ENCODE assay signal across 21 cellular contexts in genomic region chr1:236724049-236724448, GRCh38. TPM values are rescaled to one million over a fixed set of nuclear protein-coding genes. Genes with fewer than 3 reads are reported as not detected.
A peak's percentile ranks its signal among the peaks of the same experiment; 100 is the strongest.
DNase-seq lines count a peak whose midpoint lies in the region; ATAC-seq, FAIRE-seq and TF ChIP-seq lines count a peak whose summit lies in the region.
"Had no signal": no experiment of that assay in that cellular context is flagged by ENCODE, and none has a peak within 500 bp of the region (broad histone marks: within the 10 kb centered on the region; RNA-seq: fewer than 3 reads in every experiment).

No MANE protein-coding gene starts in this region.

- peak; percentile 2 for ATAC-seq in left ventricle myocardium superior
- ATAC-seq in Right ventricle myocardium inferior, result no peak
- ATAC-seq in K562, result peak; percentile 20; the same call in 1 of the 3 replicates
- peak in 1 of 4 donors; percentile 14 for ATAC-seq in psoas muscle
- ATAC-seq: A549, GM12878, HCT116 had no signal

- no peak for TF ChIP-seq RAD21 in K562 (CRISPR knock-in tag; conservative IDR thresholded peaks at IDR 0.05 in 1 of 2, IDR thresholded peaks at IDR 0.05 in 1 of 2)

- CTCF ChIA-PET in K562 (lab: Yijun Ruan, JAX; ENCODE audit: low intra/inter-chr PET ratio), result no interaction called here
- CTCF ChIA-PET in activated CD4-positive, alpha-beta memory T cell treated with anti-CD3 and anti-CD28 coated beads for 36 hours (lab: Charles Lee), result no interaction called here

- H3K9ac ChIP-seq in K562 (ENCODE audit: insufficient read depth in 1 of 2, low read depth in 2 of 2, low read length in 2 of 2), result no peak overlapping the region
- H3K9ac ChIP-seq: BLaER1 had no signal

- POLR2A ChIA-PET in K562 (lab: Yijun Ruan, JAX), result no interaction called here
- POLR2A ChIA-PET in activated CD4-positive, alpha-beta memory T cell treated with anti-CD3 and anti-CD28 coated beads for 36 hours (lab: Charles Lee), result no interaction called here

- H3K36me3 ChIP-seq in K562 (ENCODE audit: control insufficient read depth, insufficient read depth, low read length) (no peaks in the 10 kb centered on the region), psoas muscle (ENCODE audit: insufficient read depth in 1 of 2, low read depth in 1 of 2) (peaks cover 0 to 90% of the 10 kb centered on the region in 2 donors)
- H3K36me3 ChIP-seq: BLaER1 had no signal

- no peak for FAIRE-seq in K562 (lab: Jason Lieb, UNC)
- FAIRE-seq: A549, GM12878 had no signal

- BruUV-seq in K562 (replicated peaks; lab: Mats Ljungman, UMichigan), result no TSS peak

- no peak overlapping the region for H3K27ac ChIP-seq in K562 (ENCODE audit: extremely low read depth, low read depth, low read length)
- peak overlapping the region; percentile 39 for H3K27ac ChIP-seq in psoas muscle
- H3K27ac ChIP-seq: A549, BLaER1, HL-60 had no signal

- H3K9me1 ChIP-seq in K562 (ENCODE audit: control insufficient read depth, insufficient read depth, low read length), result no peaks in the 10 kb centered on the region

- H3K4me1 ChIP-seq in K562 (replicated peaks in 1 of 2; ENCODE audit: control insufficient read depth in 2 of 2, insufficient read depth in 2 of 2, low read length in 2 of 2) (peaks cover 0 to 4% of the 10 kb centered on the region in 2 experiments; a peak in 1 of 5 replicates), psoas muscle (peaks cover 4% of the 10 kb centered on the region)
- H3K4me1 ChIP-seq: A549 had no signal

- H3K79me2 ChIP-seq in K562 (ENCODE audit: control insufficient read depth, insufficient read depth, low read length), result no peaks in the 10 kb centered on the region

- DNase-seq in left ventricle myocardium superior, result no peak
- DNase-seq in Right ventricle myocardium inferior (ENCODE audit: missing footprints), result no peak
- no peak for DNase-seq in K562 (ENCODE audit: extremely low read depth in 1 of 4, low spot score in 3 of 4)
- DNase-seq in psoas muscle, result no peak
- DNase-seq in activated CD4-positive, alpha-beta memory T cell treated with anti-CD3 and anti-CD28 coated beads for 36 hours, result no peak
- no peak for DNase-seq in A172 (ENCODE audit: low spot score)
- DNase-seq: CD4-positive, alpha-beta memory T cell; DMS153; DND-41; EL; GOT3; H7; HFFc6; IMR-90 had no signal

- WGBS in K562 (ENCODE audit: insufficient coverage, low coverage, missing lambda C conversion rate), result 17% methylated on average over 6 of the region's 6 CpGs
- WGBS in psoas muscle, 3 donors, result 55 to 63% (median 63%) methylated on average over 6 of the region's 6 CpGs

- H4K20me1 ChIP-seq in K562 (replicated peaks; ENCODE audit: control insufficient read depth, insufficient read depth, low read length), result no peaks in the 10 kb centered on the region
- H4K20me1 ChIP-seq: BLaER1 had no signal

- TF ChIP-seq EP300 in K562 (IDR thresholded peaks at IDR 0.05; ENCODE audit: low read length), result no peak

- peaks cover 5% of the 10 kb centered on the region for H3K27me3 Mint-ChIP-seq in activated CD4-positive, alpha-beta memory T cell treated with anti-CD3 and anti-CD28 coated beads for 36 hours

- no peaks in the 10 kb centered on the region for H3K36me3 Mint-ChIP-seq in activated CD4-positive, alpha-beta memory T cell treated with anti-CD3 and anti-CD28 coated beads for 36 hours
- H3K36me3 Mint-ChIP-seq: CD14-positive monocyte had no signal

- no peak overlapping the region for H2AFZ ChIP-seq in K562 (ENCODE audit: low read depth, low read length)

- H3K4me3 Mint-ChIP-seq in activated CD4-positive, alpha-beta memory T cell treated with anti-CD3 and anti-CD28 coated beads for 36 hours, result no peak overlapping the region
- H3K4me3 Mint-ChIP-seq: CD14-positive monocyte; CD4-positive, alpha-beta memory T cell; HFFc6 had no signal

- peaks cover 8 to 23% of the 10 kb centered on the region in 2 experiments; a peak in 4 of 5 replicates for H3K27me3 ChIP-seq in K562 (ENCODE audit: control insufficient read depth in 2 of 2, insufficient read depth in 2 of 2, low read length in 2 of 2)
- no peaks in the 10 kb centered on the region for H3K27me3 ChIP-seq in psoas muscle (ENCODE audit: insufficient read depth in 3 of 3, low read length in 2 of 3)
- H3K27me3 ChIP-seq: BLaER1 had no signal

- no peak for TF ChIP-seq CTCF in K562 (IDR thresholded peaks at IDR 0.05 in 2 of 3, conservative IDR thresholded peaks at IDR 0.05 in 1 of 3; ENCODE audit: insufficient read depth in 2 of 3, low read depth in 1 of 3, low read length in 3 of 3)
- TF ChIP-seq CTCF in psoas muscle (IDR thresholded peaks at IDR 0.05), result no peak

- no peak overlapping the region for H3K27ac Mint-ChIP-seq in activated CD4-positive, alpha-beta memory T cell treated with anti-CD3 and anti-CD28 coated beads for 36 hours
- H3K27ac Mint-ChIP-seq: CD14-positive monocyte; CD4-positive, alpha-beta memory T cell; HFFc6 had no signal

- no peak for TF ChIP-seq POLR2A in K562 (conservative IDR thresholded peaks at IDR 0.05)

- H3K4me2 ChIP-seq in K562 (ENCODE audit: insufficient read depth, low read length), result no peak overlapping the region
- H3K4me2 ChIP-seq: A549, BLaER1 had no signal

- intact Hi-C loops in left ventricle myocardium superior (cut with micrococcal nuclease), result no loop called here
- intact Hi-C loops in Right ventricle myocardium inferior (cut with DNase I), result no loop called here
- intact Hi-C loops in K562 (cut with micrococcal nuclease), result no loop called here
- intact Hi-C loops in psoas muscle (cut with DNase I), result loop anchor here in 1 of 2 donors (10.0 kb wide), 1 partner anchor 119 kb away; the partner anchor contains the start of gene HEATR1
- intact Hi-C loops in activated CD4-positive, alpha-beta memory T cell treated with anti-CD3 and anti-CD28 coated beads for 36 hours (cut with micrococcal nuclease), result no loop called here

- in situ Hi-C loops in K562 (cut with MboI), result no loop called here

- H3K9me3 ChIP-seq in K562 (replicated peaks; ENCODE audit: control insufficient read depth, insufficient read depth, low read depth, low read length) (no peaks in the 10 kb centered on the region; the same call in 1 of the 2 replicates), psoas muscle (no peaks in the 10 kb centered on the region)
- H3K9me3 ChIP-seq: A549, BLaER1 had no signal

- no peaks in the 10 kb centered on the region for H3K9me3 Mint-ChIP-seq in activated CD4-positive, alpha-beta memory T cell treated with anti-CD3 and anti-CD28 coated beads for 36 hours

- H3K4me1 Mint-ChIP-seq in activated CD4-positive, alpha-beta memory T cell treated with anti-CD3 and anti-CD28 coated beads for 36 hours (ENCODE audit: low read depth), result no peaks in the 10 kb centered on the region
- H3K4me1 Mint-ChIP-seq: CD14-positive monocyte; CD4-positive, alpha-beta memory T cell had no signal

- no peak overlapping the region for H3K4me3 ChIP-seq in K562
- H3K4me3 ChIP-seq in psoas muscle, result no peak overlapping the region
- H3K4me3 ChIP-seq: A549, BLaER1, GM12878 had no signal

TF ChIP-seq in K562, 482 proteins besides CTCF, POLR2A, EP300 and RAD21 (continues in another document):
- no peak for TF ChIP-seq XRCC3 (IDR thresholded peaks at IDR 0.05)
- TF ChIP-seq PHF21A (IDR thresholded peaks at IDR 0.05; ENCODE audit: borderline replicate concordance, low read depth), result no peak

RNA-seq across cellular contexts. Expression of gene ACTN2, which starts 37.8 kb away (rescaled TPM):
- total RNA-seq in left ventricle myocardium superior (2,394 TPM), Right ventricle myocardium inferior (2,525 TPM), K562 (2014; rRNA removed) (0.27 and 0.37 TPM in 2 replicates), K562 (2014; rRNA removed; fragmentation: Illumina TruSeq; extraction: Trizol) (0.32 and 0.40 TPM in 2 replicates), K562 (2015; rRNA removed; fragmentation: Illumina TruSeq; extraction: Trizol) (0.34 and 0.94 TPM in 2 replicates), K562 (2021) (0.31 and 0.93 TPM in 2 replicates), psoas muscle (1,000 to 10,000 TPM; 2,645 to 4,645 (median 3,147) TPM)
- 2.2 and 2.6 TPM in 2 replicates for total RNA-seq in K562 (2011; cell fraction: chromatin; rRNA removed; ENCODE audit: low replicate concordance)
- total RNA-seq in K562 (2011; cell fraction: nucleolus; rRNA removed), result 0.39 and 0.67 TPM in 2 replicates
- total RNA-seq in K562 (2011; cell fraction: nucleoplasm; rRNA removed), result 0.84 and 1.8 TPM in 2 replicates
- polyA plus RNA-seq in K562 (2011; rRNA removed) (0.42 TPM in 2 replicates), K562 (2014; fragmentation: Illumina TruSeq; extraction: Trizol) (0.54 and 0.90 TPM in 2 replicates), K562 (2014; fragmentation: Nextera tagmentation; extraction: Ambion mirVana) (under 1 TPM; 0.18 to 0.20 TPM), K562 (2014; rRNA removed) (0.76 and 0.94 TPM in 2 replicates), psoas muscle (1,000 to 10,000 TPM in 1 of 3 donors, 100 to 1,000 TPM in 2; 792 to 1,560 (median 952) TPM)
- 0.24 and 0.54 TPM in 2 replicates for polyA plus RNA-seq in K562 (2011; cell fraction: cytosol; rRNA removed)
- polyA plus RNA-seq in K562 (2011; cell fraction: nucleus; rRNA removed), result 1.6 and 3.1 TPM in 2 replicates
- polyA plus RNA-seq in K562 (2012), result 0.37 and 0.48 TPM in 2 replicates
- polyA minus RNA-seq in K562 (2011; rRNA and poly(A)+ RNA removed), result 0.53 and 1.1 TPM in 2 replicates
- polyA minus RNA-seq in K562 (2011; cell fraction: cytosol; rRNA and poly(A)+ RNA removed), result not detected in 2 replicates
- polyA minus RNA-seq in K562 (2011; cell fraction: nucleus; rRNA and poly(A)+ RNA removed), result 0.67 and 2.3 TPM in 2 replicates
- total RNA-seq in activated CD4-positive, alpha-beta memory T cell treated with anti-CD3 and anti-CD28 coated beads for 36 hours, result under 1 TPM in 1 of 2 experiments, not detected in 1; 0.17 TPM
- not detected in 2 replicates for total RNA-seq in A172 (2014; rRNA removed; shearing (Covaris generic))
- total RNA-seq: CD4-positive, alpha-beta memory T cell; GM12878; HFFc6 had no signal
- polyA plus RNA-seq: A549; AG04450; CD14-positive monocyte; CD4-positive, alpha-beta memory T cell; IMR-90 had no signal

Comparison
In these comparisons a context has a peak if more than half of its experiments do, and no peak if none do; other contexts are left out.
1. RNA of gene ACTN2, which starts 37.8 kb away (total RNA-seq): 2,645 to 4,645 TPM in psoas muscle, 2,525 TPM in Right ventricle myocardium inferior (single experiment) and 2,394 TPM in left ventricle myocardium superior (single experiment); 0.27 to 2.6 TPM in K562, 0.17 TPM in activated CD4-positive, alpha-beta memory T cell treated with anti-CD3 and anti-CD28 coated beads for 36 hours and not detected in A172; every median in the first group is over 100 times any median in the second.